ENCODE assay signal across 8 cellular contexts in the genomic region with DNA sequence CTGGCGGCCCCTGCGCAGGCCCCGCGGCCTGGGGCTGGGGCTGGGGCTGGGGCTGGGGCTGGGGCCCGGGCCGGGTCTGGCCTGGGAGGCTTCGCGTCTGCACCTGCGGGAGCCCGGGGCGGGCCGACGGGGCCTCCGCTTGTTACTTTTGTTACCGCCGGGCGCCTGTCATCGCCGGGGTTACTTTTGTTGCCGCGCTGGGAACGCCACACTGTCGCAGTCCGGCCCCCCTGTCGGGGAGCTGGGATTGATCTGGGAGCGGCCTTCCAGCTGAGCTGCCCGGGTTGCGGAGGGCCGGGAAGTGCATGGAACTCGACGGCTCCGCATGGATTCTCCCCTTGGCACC. TPM values are rescaled to one million over a fixed set of nuclear protein-coding genes. Genes with fewer than 3 reads are reported as not detected.
A peak's percentile ranks its signal among the peaks of the same experiment; 100 is the strongest.
DNase-seq lines count a peak whose midpoint lies in the region; ATAC-seq and TF ChIP-seq lines count a peak whose summit lies in the region.

No MANE protein-coding gene starts in this region.

- H3K4me3 ChIP-seq in choroid plexus epithelial cell (ENCODE audit: low read depth, low read length), result peak overlapping the region; percentile 97
- peak overlapping the region; percentile 73 for H3K4me3 ChIP-seq in mononuclear cell (ENCODE audit: low read length)

- DNase-seq in DMS 273 (lab: John Stamatoyannopoulos, UW; ENCODE audit: unreplicated experiment) (peak; percentile 64), DMS 273 treated with DMSO at 0.1 percent for 48 hours (lab: John Stamatoyannopoulos, UW) (no peak), M059J (ENCODE audit: low read depth) (peak; percentile 39), choroid plexus epithelial cell (ENCODE audit: low read depth) (no peak), anterior cingulate cortex (lab: John Stamatoyannopoulos, UW) (no peak)

- no peaks in the 10 kb centered on the region for H3K9me3 ChIP-seq in mononuclear cell (ENCODE audit: low read depth, low read length)

- H3K4me1 ChIP-seq in mononuclear cell (ENCODE audit: insufficient read depth, low read length), result peaks cover 54% of the 10 kb centered on the region

- no peak for ATAC-seq in HG02588 (IDR thresholded peaks at IDR 0.05; ENCODE audit: unreplicated experiment)
- no peak for ATAC-seq in GM21423 (IDR thresholded peaks at IDR 0.05; ENCODE audit: unreplicated experiment)

- no peaks in the 10 kb centered on the region for H3K27me3 ChIP-seq in mononuclear cell (ENCODE audit: insufficient read depth, low read length)

- TF ChIP-seq CTCF in choroid plexus epithelial cell (conservative IDR thresholded peaks at IDR 0.05; ENCODE audit: low read depth, low read length), result no peak

RNA-seq across cellular contexts. Expression of a gene that starts 0.7 kb away (rescaled TPM):
- 62.0 and 117 TPM in 2 replicates for total RNA-seq in M059J (2014; rRNA removed; shearing (Covaris generic))
- total RNA-seq in mononuclear cell, result 51.5 TPM

RNA-seq across cellular contexts. Expression of a gene that starts 9.1 kb away (rescaled TPM):
- 56.4 and 65.9 TPM in 2 replicates for total RNA-seq in M059J (2014; rRNA removed; shearing (Covaris generic))
- 10.3 TPM for total RNA-seq in mononuclear cell

RNA-seq across cellular contexts. Expression of a gene that starts 11.5 kb away (rescaled TPM):
- 0.17 TPM in 1 of 2 replicates, not detected in the other for total RNA-seq in M059J (2014; rRNA removed; shearing (Covaris generic))
- total RNA-seq in mononuclear cell, result not detected

RNA-seq across cellular contexts. Expression of a gene that starts 56.3 kb away (rescaled TPM):
- 13.8 and 19.1 TPM in 2 replicates for total RNA-seq in M059J (2014; rRNA removed; shearing (Covaris generic))
- 3.8 TPM for total RNA-seq in mononuclear cell

Comparison
In these comparisons a context has a peak if more than half of its experiments do, and no peak if none do; other contexts are left out.
1. DNase-seq: peak in DMS 273 (single experiment) and M059J (single experiment); none in DMS 273 treated with DMSO at 0.1 percent for 48 hours (single experiment), choroid plexus epithelial cell (single experiment) and anterior cingulate cortex (0 of 58).